In the genomic region with DNA sequence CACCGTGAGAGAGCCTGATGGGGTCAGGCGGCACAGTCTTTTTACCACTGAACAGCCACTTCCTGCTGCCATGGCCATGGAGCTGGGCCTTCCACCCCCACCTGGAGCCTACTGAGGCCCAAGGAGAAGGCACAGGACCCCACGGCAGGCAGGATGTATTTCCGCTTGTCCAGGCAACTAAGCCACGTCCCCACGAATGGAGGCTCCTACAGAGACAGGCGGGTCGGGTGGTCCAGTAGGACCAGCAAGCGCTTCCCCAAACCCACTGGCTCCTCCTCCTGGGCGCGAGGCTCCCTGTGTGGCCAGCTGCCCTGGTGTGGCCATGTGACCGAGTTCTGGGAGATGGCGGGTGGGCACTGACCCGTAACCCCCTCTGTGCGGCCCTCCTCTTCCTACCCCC, we compare ENCODE assay signal across 23 cellular contexts.
DNase-seq lines count a peak whose midpoint lies in the region; ATAC-seq, FAIRE-seq and TF ChIP-seq lines count a peak whose summit lies in the region.
"Had no signal": no experiment of that assay in that cellular context is flagged by ENCODE, and none has a peak within 500 bp of the region (broad histone marks: within the 10 kb centered on the region; RNA-seq: fewer than 3 reads in every experiment).

No MANE protein-coding gene starts in this region.

- 96% methylated on average over 13 of the region's 15 CpGs for WGBS in GM12878 (ENCODE audit: insufficient coverage, insufficient replicate concordance, low lambda C conversion rate, missing lambda C conversion rate)

- TF ChIP-seq POLR2A in GM12878 (IDR thresholded peaks at IDR 0.05; ENCODE audit: low read depth, low read length): peak; percentile 53; the same call in 1 of the 2 replicates

- no peak overlapping the region for H3K27ac ChIP-seq in GM12878 (ENCODE audit: control insufficient read depth, insufficient read depth)
- H3K27ac ChIP-seq: 22Rv1, cardiac muscle cell, KMS-11, left lung, pancreas had no signal

- SMC1A ChIA-PET in GM12878 (lab: Charles Lee; ENCODE audit: uncharacterized antibody, unreplicated experiment): no interaction called here

- CTCF ChIA-PET in GM12878 (lab: Yijun Ruan, JAX): interaction anchor here (1.2 to 2.2 kb wide), 2 partner anchors 9 to 41 kb away, joined by 3 to 6 read pairs; no protein-coding TSS in a partner anchor

- H3K4me3 ChIP-seq in GM12878: no peak overlapping the region
- H3K4me3 ChIP-seq: cardiac muscle cell, left lung, pancreas had no signal

- RAD21 ChIA-PET in GM12878 (lab: Charles Lee; ENCODE audit: unreplicated experiment): interaction anchor here (0.6 to 1.6 kb wide), 2 partner anchors 163 to 164 kb away, joined by 3 to 7 read pairs; no protein-coding TSS in a partner anchor

- peaks cover 8% of the 10 kb centered on the region for H3K4me1 ChIP-seq in GM12878 (ENCODE audit: control insufficient read depth, insufficient read depth, low read length)

- FAIRE-seq in GM12878 (lab: Jason Lieb, UNC) (no peak), HTR-8/SVneo (lab: Jason Lieb, UNC) (no peak)
- FAIRE-seq: G401.6, pancreas had no signal

- H3K9me3 ChIP-seq in GM12878 (replicated peaks; ENCODE audit: control insufficient read depth, insufficient read depth, low read length): no peaks in the 10 kb centered on the region
- H3K9me3 ChIP-seq: left lung, pancreas, SK-N-SH had no signal

- TF ChIP-seq EP300 in GM12878 (IDR thresholded peaks at IDR 0.05; ENCODE audit: borderline replicate concordance in 1 of 2, control insufficient read depth in 1 of 2, low read depth in 2 of 2, low read length in 2 of 2): no peak

- no peak for TF ChIP-seq RAD21 in GM12878 (IDR thresholded peaks at IDR 0.05; ENCODE audit: insufficient read depth, low read depth, low read length)

- no peaks in the 10 kb centered on the region for H3K79me2 ChIP-seq in GM12878 (ENCODE audit: control insufficient read depth, insufficient read depth, low read length)

- no peak overlapping the region for H2AFZ ChIP-seq in GM12878 (ENCODE audit: control insufficient read depth, low read depth, low read length)

- no TSS peak for BruUV-seq in GM12878 (replicated peaks; lab: Mats Ljungman, UMichigan)

- in situ Hi-C loops in GM12878 (cut with MboI): no loop called here

- H3K27me3 Mint-ChIP-seq in T-helper 1 cell treated with Interleukin-12 subunit alpha and Interleukin-12 subunit beta and Interleukin-4 antibody, amounts not matched to agents 30 μg/mL and 1 μg/mL, for 36 hours (ENCODE audit: low read depth): no peaks in the 10 kb centered on the region
- no peaks in the 10 kb centered on the region for H3K27me3 Mint-ChIP-seq in stimulated activated naive CD8-positive, alpha-beta T cell treated with anti-CD3 and anti-CD28 coated beads, Interleukin-15, Interleukin-2, amounts not matched to agents 100 ng/mL and 50 ng/mL, for 24 hours
- H3K27me3 Mint-ChIP-seq: naive thymus-derived CD8-positive, alpha-beta T cell had no signal

- POLR2A ChIA-PET in GM12878 (lab: Charles Lee): no interaction called here

- peak overlapping the region; percentile 55 for H3K27ac Mint-ChIP-seq in T-helper 1 cell treated with Interleukin-12 subunit alpha and Interleukin-12 subunit beta and Interleukin-4 antibody, amounts not matched to agents 30 μg/mL and 1 μg/mL, for 36 hours
- H3K27ac Mint-ChIP-seq in stimulated activated naive CD8-positive, alpha-beta T cell treated with anti-CD3 and anti-CD28 coated beads, Interleukin-15, Interleukin-2, amounts not matched to agents 100 ng/mL and 50 ng/mL, for 24 hours: peak overlapping the region; percentile 61
- H3K27ac Mint-ChIP-seq: WTC11 had no signal

- no peak overlapping the region for H3K9ac ChIP-seq in GM12878 (ENCODE audit: control insufficient read depth, insufficient read depth, low read length)
- H3K9ac ChIP-seq: KMS-11, SK-N-SH had no signal

- no peaks in the 10 kb centered on the region for H4K20me1 ChIP-seq in GM12878 (ENCODE audit: control insufficient read depth, insufficient read depth)

- TF ChIP-seq CTCF in GM12878 (IDR thresholded peaks at IDR 0.05 in 2 of 3, conservative IDR thresholded peaks at IDR 0.05 in 1 of 3; ENCODE audit: control insufficient read depth in 2 of 3, extremely low read depth in 1 of 3, insufficient read depth in 1 of 3, low read depth in 3 of 3, low read length in 3 of 3): no peak

- ATAC-seq in stimulated activated naive CD8-positive, alpha-beta T cell treated with anti-CD3 and anti-CD28 coated beads, Interleukin-15, Interleukin-2, amounts not matched to agents 100 U/mL and 50 U/mL, for 24 hours: no peak
- ATAC-seq in GM12878 (no peak), HG03039 (IDR thresholded peaks at IDR 0.05; ENCODE audit: unreplicated experiment) (no peak)
- ATAC-seq: left lung; naive thymus-derived CD8-positive, alpha-beta T cell; pancreas; WTC11 had no signal

- peaks cover 54 to 73% of the 10 kb centered on the region in 2 experiments for H3K36me3 ChIP-seq in GM12878 (ENCODE audit: control insufficient read depth in 2 of 2, insufficient read depth in 2 of 2, low read length in 1 of 2)

- no peaks in the 10 kb centered on the region for H3K9me3 Mint-ChIP-seq in T-helper 1 cell treated with Interleukin-12 subunit alpha and Interleukin-12 subunit beta and Interleukin-4 antibody, amounts not matched to agents 30 μg/mL and 1 μg/mL, for 36 hours
- H3K9me3 Mint-ChIP-seq in stimulated activated naive CD8-positive, alpha-beta T cell treated with anti-CD3 and anti-CD28 coated beads, Interleukin-15, Interleukin-2, amounts not matched to agents 100 ng/mL and 50 ng/mL, for 24 hours: no peaks in the 10 kb centered on the region
- H3K9me3 Mint-ChIP-seq: naive thymus-derived CD8-positive, alpha-beta T cell; WTC11 had no signal

- H3K27me3 ChIP-seq in GM12878 (replicated peaks in 1 of 2; ENCODE audit: control insufficient read depth in 2 of 2, insufficient read depth in 2 of 2, low read length in 1 of 2): no peaks in the 10 kb centered on the region
- H3K27me3 ChIP-seq: cardiac muscle cell, left lung, pancreas had no signal

- peaks cover 64% of the 10 kb centered on the region for H3K36me3 Mint-ChIP-seq in T-helper 1 cell treated with Interleukin-12 subunit alpha and Interleukin-12 subunit beta and Interleukin-4 antibody, amounts not matched to agents 30 μg/mL and 1 μg/mL, for 36 hours (ENCODE audit: low read depth)
- H3K36me3 Mint-ChIP-seq in stimulated activated naive CD8-positive, alpha-beta T cell treated with anti-CD3 and anti-CD28 coated beads, Interleukin-15, Interleukin-2, amounts not matched to agents 100 ng/mL and 50 ng/mL, for 24 hours (ENCODE audit: low read depth): peaks cover 81% of the 10 kb centered on the region

- DNase-seq in T-helper 1 cell (no peak), GM12878 (ENCODE audit: low read depth, low spot score) (no peak), HTR-8/SVneo (ENCODE audit: insufficient read length, low spot score) (no peak)
- no peak for DNase-seq in stimulated activated naive CD8-positive, alpha-beta T cell treated with anti-CD3 and anti-CD28 coated beads, Interleukin-15, Interleukin-2, amounts not matched to agents 100 U/mL and 50 U/mL, for 24 hours
- no peak for DNase-seq in stimulated activated CD4-positive, alpha-beta T cell treated with anti-CD3 and anti-CD28 coated beads, Interleukin-4, amount 100 ng/mL, for 1 hour
- DNase-seq: aorta; hypothalamus; left lung; naive thymus-derived CD8-positive, alpha-beta T cell; NCI-H1436 treated with DMSO at 0.1 percent for 48 hours; NCI-H446 treated with DMSO at 0.1 percent for 48 hours; pancreas; SK-N-SH; T1000; trophoblast cell had no signal

- H3K4me1 Mint-ChIP-seq in T-helper 1 cell treated with Interleukin-12 subunit alpha and Interleukin-12 subunit beta and Interleukin-4 antibody, amounts not matched to agents 30 μg/mL and 1 μg/mL, for 36 hours (ENCODE audit: low read depth): peaks cover 30% of the 10 kb centered on the region
- peaks cover 51% of the 10 kb centered on the region for H3K4me1 Mint-ChIP-seq in stimulated activated naive CD8-positive, alpha-beta T cell treated with anti-CD3 and anti-CD28 coated beads, Interleukin-15, Interleukin-2, amounts not matched to agents 100 ng/mL and 50 ng/mL, for 24 hours (ENCODE audit: low read depth)
- H3K4me1 Mint-ChIP-seq: WTC11 had no signal

- no peak overlapping the region for H3K4me3 Mint-ChIP-seq in T-helper 1 cell treated with Interleukin-12 subunit alpha and Interleukin-12 subunit beta and Interleukin-4 antibody, amounts not matched to agents 30 μg/mL and 1 μg/mL, for 36 hours
- H3K4me3 Mint-ChIP-seq in stimulated activated naive CD8-positive, alpha-beta T cell treated with anti-CD3 and anti-CD28 coated beads, Interleukin-15, Interleukin-2, amounts not matched to agents 100 ng/mL and 50 ng/mL, for 24 hours: no peak overlapping the region
- H3K4me3 Mint-ChIP-seq: WTC11 had no signal

- intact Hi-C loops in GM12878 (cut with micrococcal nuclease; ENCODE audit: unreplicated experiment): no loop called here

- H3K4me2 ChIP-seq in GM12878 (ENCODE audit: control insufficient read depth, insufficient read depth): no peak overlapping the region
- H3K4me2 ChIP-seq: KMS-11, SK-N-SH had no signal

TF ChIP-seq in GM12878, 131 proteins besides CTCF, POLR2A, EP300 and RAD21:
- TF ChIP-seq POLR2AphosphoS5 (IDR thresholded peaks at IDR 0.05; ENCODE audit: low read length): peak; percentile 24; the same call in 1 of the 2 replicates
- no peak for TF ChIP-seq CBX3 (IDR thresholded peaks at IDR 0.05; ENCODE audit: borderline replicate concordance, low read depth)
